ENCODE assay signal across 16 cellular contexts in genomic region chr1:9597361-9598315, GRCh38.
"Had no signal": no experiment of that assay in that cellular context is flagged by ENCODE, and none has a peak within 500 bp of the region (broad histone marks: within the 10 kb centered on the region; RNA-seq: fewer than 3 reads in every experiment).

No MANE protein-coding gene starts in this region.

- DNase-seq: cortex of kidney; effector CD8-positive, alpha-beta T cell; hypothalamus; kidney glomerular epithelial cell; mesendoderm; naive B cell; ovary; sigmoid colon; stimulated activated CD4-positive, alpha-beta T cell treated with anti-CD3 and anti-CD28 coated beads, Interleukin-2, amount 100 ng/mL, for 24 hours; stimulated activated CD4-positive, alpha-beta T cell treated with anti-CD3 and anti-CD28 coated beads, Interleukin-4, amount 100 ng/mL, for 4 hours; stimulated activated naive CD4-positive, alpha-beta T cell treated with Interleukin-2 at 50 U/mL for 16 hours had no signal

- ATAC-seq: esophagus mucosa, heart left ventricle had no signal

- H3K36me3 ChIP-seq: ovary had no signal

- H3K27me3 ChIP-seq: dorsolateral prefrontal cortex, heart left ventricle, ovary, right atrium auricular region, sigmoid colon had no signal

- H3K9me3 ChIP-seq: heart left ventricle, ovary, right atrium auricular region, sigmoid colon had no signal

- H3K4me3 ChIP-seq: dorsolateral prefrontal cortex, heart left ventricle, ovary, right atrium auricular region, sigmoid colon, skin epidermis had no signal

- H3K27ac ChIP-seq: dorsolateral prefrontal cortex, ovary, right atrium auricular region, sigmoid colon, skin epidermis had no signal
